In genomic region chr3:74377701-74378100, GRCh38 we compare ENCODE assay signal across 29 cellular contexts.
"Had no signal": no experiment of that assay in that cellular context is flagged by ENCODE, and none has a peak within 500 bp of the region (broad histone marks: within the 10 kb centered on the region; RNA-seq: fewer than 3 reads in every experiment).

No MANE protein-coding gene starts in this region.

- H3K27me3 ChIP-seq: colonic mucosa, dorsolateral prefrontal cortex, esophagus muscularis mucosa, esophagus squamous epithelium, foreskin keratinocyte, gastrocnemius medialis, gastroesophageal sphincter, heart left ventricle, heart right ventricle, hepatocyte had no signal

- ATAC-seq: effector memory CD8-positive, alpha-beta T cell; esophagus mucosa; foreskin keratinocyte; gastrocnemius medialis; gastroesophageal sphincter; heart left ventricle; heart right ventricle had no signal

- H3K79me2 ChIP-seq: hepatocyte had no signal

- FAIRE-seq: endometrium, endothelial cell of umbilical vein, frontal cortex had no signal

- H3K4me1 Mint-ChIP-seq: endodermal cell had no signal

- H3K27ac ChIP-seq: colonic mucosa, coronary artery, dorsolateral prefrontal cortex, epithelial cell of prostate, esophagus muscularis mucosa, esophagus squamous epithelium, foreskin keratinocyte, gastrocnemius medialis, gastroesophageal sphincter, heart left ventricle, heart right ventricle, hepatocyte had no signal

- H3K4me1 ChIP-seq: colonic mucosa, esophagus muscularis mucosa, esophagus squamous epithelium, foreskin keratinocyte, gastrocnemius medialis, gastroesophageal sphincter, heart left ventricle, heart right ventricle had no signal

- H3K4me3 Mint-ChIP-seq: dendritic cell treated with granulocyte-macrophage colony-stimulating factor and Interleukin-4, amounts not matched to agents 40 ng/mL and 50 ng/mL, for 4 days; effector memory CD8-positive, alpha-beta T cell; endodermal cell had no signal

- H3K9me3 ChIP-seq: colonic mucosa, esophagus muscularis mucosa, esophagus squamous epithelium, gastrocnemius medialis, gastroesophageal sphincter, heart right ventricle had no signal

- H3K4me2 ChIP-seq: hepatocyte had no signal

- H3K27ac Mint-ChIP-seq: dendritic cell treated with granulocyte-macrophage colony-stimulating factor and Interleukin-4, amounts not matched to agents 40 ng/mL and 50 ng/mL, for 4 days; effector memory CD8-positive, alpha-beta T cell; endodermal cell had no signal

- DNase-seq: colonic mucosa; cortex of kidney; dermis blood vessel endothelial cell; dorsolateral prefrontal cortex; effector CD4-positive, alpha-beta T cell; effector CD8-positive, alpha-beta T cell; effector memory CD4-positive, alpha-beta T cell; effector memory CD8-positive, alpha-beta T cell; endodermal cell; erythroblast; esophagus squamous epithelium; foreskin fibroblast; foreskin keratinocyte; foreskin melanocyte; gastrocnemius medialis; glutamatergic neuron; head of caudate nucleus; heart left ventricle; heart right ventricle had no signal

- H3K4me3 ChIP-seq: colonic mucosa, coronary artery, dorsolateral prefrontal cortex, esophagus muscularis mucosa, esophagus squamous epithelium, gastrocnemius medialis, gastroesophageal sphincter, heart left ventricle, heart right ventricle, hepatocyte had no signal

- H3K36me3 ChIP-seq: colonic mucosa, esophagus muscularis mucosa, esophagus squamous epithelium, gastrocnemius medialis, gastroesophageal sphincter, heart left ventricle, heart right ventricle had no signal

- H2AFZ ChIP-seq: hepatocyte had no signal

- H3K27me3 Mint-ChIP-seq: dendritic cell treated with granulocyte-macrophage colony-stimulating factor and Interleukin-4, amounts not matched to agents 40 ng/mL and 50 ng/mL, for 4 days; effector memory CD8-positive, alpha-beta T cell had no signal
